Comparison of ENCODE assay signal across 25 cellular contexts in the genomic region with DNA sequence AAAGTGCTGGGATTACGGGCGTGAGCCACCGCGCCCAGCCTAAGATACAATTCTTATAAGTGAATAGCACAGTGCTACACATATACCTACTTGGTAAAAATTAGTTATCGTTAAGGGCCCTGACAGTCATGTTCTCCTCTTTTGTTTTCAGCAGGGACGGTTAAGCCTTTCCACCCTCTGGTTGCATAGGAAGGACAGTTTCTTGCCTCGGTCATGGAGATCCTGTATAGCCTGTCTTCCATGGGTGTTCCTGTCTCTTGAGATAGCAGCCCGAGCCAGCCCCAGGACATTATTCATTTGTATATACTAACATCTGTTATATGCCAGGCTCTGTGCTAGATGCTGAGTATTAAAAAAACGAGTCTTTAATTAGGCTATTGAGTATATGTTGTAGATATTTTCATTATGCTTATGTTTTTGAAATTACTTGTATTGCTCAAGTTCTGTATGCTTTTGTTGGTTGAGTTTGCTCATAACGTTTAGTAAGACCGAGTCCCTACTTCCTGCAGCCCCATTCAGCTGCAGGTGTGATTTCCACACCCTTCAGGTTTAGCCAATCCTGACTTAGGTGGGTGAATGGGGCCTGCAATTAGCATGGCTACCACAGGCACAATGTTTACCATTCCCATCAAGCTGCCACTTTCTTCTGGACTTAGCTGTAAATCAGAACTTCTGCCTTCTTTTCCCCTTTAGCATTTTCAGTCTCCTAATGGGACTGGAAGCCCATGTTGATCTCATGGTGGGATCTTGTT. TPM values are rescaled to one million over a fixed set of nuclear protein-coding genes. Genes with fewer than 3 reads are reported as not detected.
DNase-seq lines count a peak whose midpoint lies in the region; ATAC-seq, FAIRE-seq and TF ChIP-seq lines count a peak whose summit lies in the region.
"Had no signal": no experiment of that assay in that cellular context is flagged by ENCODE, and none has a peak within 500 bp of the region (broad histone marks: within the 10 kb centered on the region; RNA-seq: fewer than 3 reads in every experiment).

No MANE protein-coding gene starts in this region.

- no peak overlapping the region for H3K4me3 ChIP-seq in esophagus squamous epithelium
- H3K4me3 ChIP-seq in dorsolateral prefrontal cortex = no peak overlapping the region
- H3K4me3 ChIP-seq: gastrocnemius medialis, pancreas, sigmoid colon, SJSA1, tibial artery had no signal

- TF ChIP-seq POLR2A in esophagus squamous epithelium (IDR thresholded peaks at IDR 0.05) = no peak

- TF ChIP-seq CTCF in esophagus squamous epithelium (IDR thresholded peaks at IDR 0.05) = no peak
- TF ChIP-seq CTCF in dorsolateral prefrontal cortex (IDR thresholded peaks at IDR 0.05 in 54 of 56, conservative IDR thresholded peaks at IDR 0.05 in 2 of 56; ENCODE audit: low read depth in 1 of 56, partially characterized antibody in 56 of 56) = no peak

- H3K27me3 Mint-ChIP-seq in activated naive CD8-positive, alpha-beta T cell = no peaks in the 10 kb centered on the region
- H3K27me3 Mint-ChIP-seq in activated naive CD8-positive, alpha-beta T cell treated with anti-CD3 and anti-CD28 coated beads for 36 hours = no peaks in the 10 kb centered on the region
- H3K27me3 Mint-ChIP-seq: CD4-positive, alpha-beta T cell; memory B cell; stimulated activated naive B cell treated with anti-CD40 and anti-IgM and Interleukin-4, amounts not matched to agents 10 μg/mL and 1 μg/mL and 100 μg/mL, for 72 hours had no signal

- H3K4me1 Mint-ChIP-seq in activated naive CD8-positive, alpha-beta T cell (ENCODE audit: low read depth) = peaks cover 73% of the 10 kb centered on the region
- H3K4me1 Mint-ChIP-seq in activated naive CD8-positive, alpha-beta T cell treated with anti-CD3 and anti-CD28 coated beads for 36 hours = peaks cover 67% of the 10 kb centered on the region
- peaks cover 73% of the 10 kb centered on the region for H3K4me1 Mint-ChIP-seq in stimulated activated effector memory CD8-positive, alpha-beta T cell treated with anti-CD3 and anti-CD28 coated beads, Interleukin-12 subunit alpha, Interleukin-12 subunit beta, amount 100 ng/mL, for 72 hours

- DNase-seq in activated naive CD8-positive, alpha-beta T cell treated with anti-CD3 and anti-CD28 coated beads for 36 hours = no peak
- DNase-seq in NCI-H146 treated with DMSO at 0.1 percent for 48 hours (lab: John Stamatoyannopoulos, UW; ENCODE audit: unreplicated experiment) = peak; percentile 23
- no peak for DNase-seq in esophagus squamous epithelium (lab: John Stamatoyannopoulos, UW)
- no peak for DNase-seq in stimulated activated effector memory CD8-positive, alpha-beta T cell treated with anti-CD3 and anti-CD28 coated beads, Interleukin-12 subunit alpha, Interleukin-12 subunit beta, amount 100 ng/mL, for 72 hours (ENCODE audit: low spot score in 2 of 2)
- DNase-seq in pons (ENCODE audit: low spot score) = no peak
- DNase-seq in frontal cortex (ENCODE audit: low spot score in 2 of 2) = no peak
- no peak for DNase-seq in dorsolateral prefrontal cortex
- DNase-seq: activated CD4-positive, alpha-beta T cell treated with anti-CD3 and anti-CD28 coated beads, Interleukin-2, amount 50 U/mL, for 4 hours; aorta; CD4-positive, alpha-beta T cell; central memory CD4-positive, alpha-beta T cell; erythroblast; gastrocnemius medialis; HCEC 1CT; Kasumi-1; NCI-H2171 treated with DMSO at 0.1 percent for 48 hours; pancreas; sigmoid colon; stimulated activated naive B cell treated with anti-CD40 and anti-IgM and Interleukin-4, amounts not matched to agents 10 μg/mL and 1 μg/mL and 100 μg/mL, for 72 hours; T-helper 2 cell; tibial artery had no signal

- H3K27ac ChIP-seq in esophagus squamous epithelium (peak overlapping the region in 3 of 4 donors; percentile 44 to 70 (median 61)), dorsolateral prefrontal cortex (no peak overlapping the region)
- H3K27ac ChIP-seq: gastrocnemius medialis, pancreas, sigmoid colon, SJSA1, tibial artery, VCaP had no signal

- H3K4me1 ChIP-seq in esophagus squamous epithelium = peaks cover 0 to 56% (median 4%) of the 10 kb centered on the region in 3 donors

- H3K4me3 Mint-ChIP-seq in activated naive CD8-positive, alpha-beta T cell = peak overlapping the region; percentile 7
- no peak overlapping the region for H3K4me3 Mint-ChIP-seq in activated naive CD8-positive, alpha-beta T cell treated with anti-CD3 and anti-CD28 coated beads for 36 hours
- peak overlapping the region; percentile 21 for H3K4me3 Mint-ChIP-seq in stimulated activated effector memory CD8-positive, alpha-beta T cell treated with anti-CD3 and anti-CD28 coated beads, Interleukin-12 subunit alpha, Interleukin-12 subunit beta, amount 100 ng/mL, for 72 hours
- H3K4me3 Mint-ChIP-seq: memory B cell; stimulated activated naive B cell treated with anti-CD40 and anti-IgM and Interleukin-4, amounts not matched to agents 10 μg/mL and 1 μg/mL and 100 μg/mL, for 72 hours had no signal

- peaks cover 4% of the 10 kb centered on the region for H3K36me3 Mint-ChIP-seq in activated naive CD8-positive, alpha-beta T cell
- peaks cover 5% of the 10 kb centered on the region for H3K36me3 Mint-ChIP-seq in activated naive CD8-positive, alpha-beta T cell treated with anti-CD3 and anti-CD28 coated beads for 36 hours
- H3K36me3 Mint-ChIP-seq in stimulated activated effector memory CD8-positive, alpha-beta T cell treated with anti-CD3 and anti-CD28 coated beads, Interleukin-12 subunit alpha, Interleukin-12 subunit beta, amount 100 ng/mL, for 72 hours = peaks cover 5% of the 10 kb centered on the region

- H3K27me3 ChIP-seq in esophagus squamous epithelium (no peaks in the 10 kb centered on the region), dorsolateral prefrontal cortex (no peaks in the 10 kb centered on the region)
- H3K27me3 ChIP-seq: gastrocnemius medialis, pancreas, sigmoid colon, SJSA1, tibial artery had no signal

- no peaks in the 10 kb centered on the region for H3K36me3 ChIP-seq in esophagus squamous epithelium
- H3K36me3 ChIP-seq: gastrocnemius medialis, pancreas, sigmoid colon, tibial artery had no signal

- FAIRE-seq in frontal cortex (lab: Jason Lieb, UNC) = no peak
- FAIRE-seq: pancreas had no signal

- WGBS in esophagus squamous epithelium, 2 donors = 64 to 79% methylated on average over 10 to 11 of the region's 11 CpGs

- peak; percentile 50 for ATAC-seq in stimulated activated effector memory CD8-positive, alpha-beta T cell treated with anti-CD3 and anti-CD28 coated beads, Interleukin-12 subunit alpha, Interleukin-12 subunit beta, amount 100 ng/mL, for 72 hours

- H3K9me3 Mint-ChIP-seq in activated naive CD8-positive, alpha-beta T cell (ENCODE audit: low read depth) = no peaks in the 10 kb centered on the region
- no peaks in the 10 kb centered on the region for H3K9me3 Mint-ChIP-seq in activated naive CD8-positive, alpha-beta T cell treated with anti-CD3 and anti-CD28 coated beads for 36 hours
- H3K9me3 Mint-ChIP-seq in stimulated activated effector memory CD8-positive, alpha-beta T cell treated with anti-CD3 and anti-CD28 coated beads, Interleukin-12 subunit alpha, Interleukin-12 subunit beta, amount 100 ng/mL, for 72 hours = no peaks in the 10 kb centered on the region
- H3K9me3 Mint-ChIP-seq: CD4-positive, alpha-beta T cell; memory B cell; stimulated activated naive B cell treated with anti-CD40 and anti-IgM and Interleukin-4, amounts not matched to agents 10 μg/mL and 1 μg/mL and 100 μg/mL, for 72 hours had no signal

- intact Hi-C loops in esophagus squamous epithelium (cut with DNase I) = no loop called here
- intact Hi-C loops in dorsolateral prefrontal cortex (cut with DNase I) = no loop called here

- peak overlapping the region; percentile 16 for H3K27ac Mint-ChIP-seq in activated naive CD8-positive, alpha-beta T cell
- no peak overlapping the region for H3K27ac Mint-ChIP-seq in activated naive CD8-positive, alpha-beta T cell treated with anti-CD3 and anti-CD28 coated beads for 36 hours
- H3K27ac Mint-ChIP-seq in stimulated activated effector memory CD8-positive, alpha-beta T cell treated with anti-CD3 and anti-CD28 coated beads, Interleukin-12 subunit alpha, Interleukin-12 subunit beta, amount 100 ng/mL, for 72 hours = no peak overlapping the region
- H3K27ac Mint-ChIP-seq: memory B cell; stimulated activated naive B cell treated with anti-CD40 and anti-IgM and Interleukin-4, amounts not matched to agents 10 μg/mL and 1 μg/mL and 100 μg/mL, for 72 hours had no signal

- H3K9me3 ChIP-seq in esophagus squamous epithelium = no peaks in the 10 kb centered on the region
- H3K9me3 ChIP-seq: gastrocnemius medialis, pancreas, sigmoid colon, tibial artery had no signal

RNA-seq across cellular contexts. Expression of gene CCSER2, which starts 24.8 kb away (rescaled TPM):
- total RNA-seq in activated naive CD8-positive, alpha-beta T cell treated with anti-CD3 and anti-CD28 coated beads for 36 hours = 10 to 100 TPM; 42.4 to 43.8 TPM
- total RNA-seq in esophagus squamous epithelium = 10 to 100 TPM; 26.4 to 48.3 (median 31.7) TPM
- total RNA-seq in frontal cortex = 90.1 TPM
- 100 to 1,000 TPM; 103 to 206 (median 150) TPM for total RNA-seq in dorsolateral prefrontal cortex

Comparison
In these comparisons a context has a peak if more than half of its experiments do, and no peak if none do; other contexts are left out.
1. H3K27ac ChIP-seq: peak in esophagus squamous epithelium (3 of 4); none in dorsolateral prefrontal cortex (0 of 59).